In the genomic region with DNA sequence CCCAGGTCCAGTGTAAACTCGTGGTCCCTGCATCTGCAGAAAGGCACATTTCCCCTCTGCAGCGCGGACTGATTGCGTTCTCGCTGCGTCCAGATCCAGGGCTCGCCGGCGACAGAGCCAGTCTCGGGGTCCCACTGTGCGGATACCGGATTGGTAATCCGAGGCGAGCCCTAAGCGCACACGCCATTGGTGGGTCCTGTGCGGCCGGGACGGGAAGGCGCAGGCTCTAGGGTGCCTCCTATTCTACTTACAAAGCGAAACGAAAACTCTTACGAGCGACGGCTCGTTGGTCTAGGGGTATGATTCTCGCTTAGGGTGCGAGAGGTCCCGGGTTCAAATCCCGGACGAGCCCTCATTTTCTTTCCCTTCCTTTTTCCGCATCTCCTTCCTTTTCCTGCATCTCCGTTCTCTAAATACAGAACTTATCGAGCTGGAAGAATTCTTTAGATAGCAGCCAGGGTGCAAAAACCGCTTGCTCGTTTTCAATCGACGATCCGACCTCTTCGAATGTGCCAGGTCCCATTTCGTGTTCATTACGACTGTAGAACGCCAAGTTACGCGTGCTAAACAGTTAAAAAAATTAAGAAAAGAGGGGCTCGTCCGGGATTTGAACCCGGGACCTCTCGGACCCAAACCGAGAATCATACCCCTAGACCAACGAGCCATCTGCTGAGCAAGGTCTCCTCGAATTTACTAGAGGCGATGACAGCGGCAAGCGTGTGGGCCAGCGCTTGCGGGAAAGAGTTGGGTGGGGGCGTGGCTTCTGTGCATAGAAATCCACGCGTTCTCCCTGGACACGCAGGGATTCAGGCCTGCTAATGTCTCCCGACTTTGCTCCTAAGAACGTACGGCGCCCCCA, we compare ENCODE assay signal across 1 cellular context.
A peak's percentile ranks its signal among the peaks of the same experiment; 100 is the strongest.
TF ChIP-seq lines count a peak whose summit lies in the region.

No MANE protein-coding gene starts in this region.

TF ChIP-seq in HepG2, 621 proteins besides CTCF, POLR2A, EP300 and RAD21 (continued from another document and continues in another):
- TF ChIP-seq NR1H2 (CRISPR knock-in tag; IDR thresholded peaks at IDR 0.05; ENCODE audit: borderline replicate concordance, low read depth) (no peak), PLRG1 (conservative IDR thresholded peaks at IDR 0.05) (no peak), ARID2 (CRISPR knock-in tag; IDR thresholded peaks at IDR 0.05; ENCODE audit: borderline replicate concordance) (no peak), DMAP1 (CRISPR knock-in tag; IDR thresholded peaks at IDR 0.05) (no peak), ZBTB25 (CRISPR knock-in tag; IDR thresholded peaks at IDR 0.05) (peak; percentile 67), KLF6 (CRISPR knock-in tag; IDR thresholded peaks at IDR 0.05) (no peak), PTBP1 (IDR thresholded peaks at IDR 0.05; ENCODE audit: low read depth, low read length, poor library complexity, severe bottlenecking) (no peak), ZNF451 (CRISPR knock-in tag; IDR thresholded peaks at IDR 0.05) (peak; percentile 27; the same call in 1 of the 2 replicates), SMAD1 (CRISPR knock-in tag; IDR thresholded peaks at IDR 0.05; ENCODE audit: borderline replicate concordance, low read depth) (no peak), NFE2 (CRISPR knock-in tag; IDR thresholded peaks at IDR 0.05) (no peak), PHF8 (CRISPR knock-in tag; IDR thresholded peaks at IDR 0.05) (peak; percentile 41; the same call in 1 of the 2 replicates), ZNF710 (CRISPR knock-in tag; IDR thresholded peaks at IDR 0.05; ENCODE audit: borderline replicate concordance) (peak; percentile 56), ELF3 (CRISPR knock-in tag; IDR thresholded peaks at IDR 0.05) (peak; percentile 65), ZNF788 (CRISPR knock-in tag; IDR thresholded peaks at IDR 0.05; ENCODE audit: borderline replicate concordance) (peak; percentile 40; the same call in 1 of the 2 replicates), FOXA1 (IDR thresholded peaks at IDR 0.05) (no peak), FOXA1 (CRISPR knock-in tag; IDR thresholded peaks at IDR 0.05) (no peak), SOX5 (CRISPR knock-in tag; IDR thresholded peaks at IDR 0.05; ENCODE audit: borderline replicate concordance) (0 out of 2 replicates have a peak, but pooled peaks have one; percentile 5), CSRNP1 (CRISPR knock-in tag; IDR thresholded peaks at IDR 0.05) (0 out of 2 replicates have a peak, but pooled peaks have one; percentile 8), SALL2 (CRISPR knock-in tag; IDR thresholded peaks at IDR 0.05) (0 out of 2 replicates have a peak, but pooled peaks have one; percentile 10), CENPT (CRISPR knock-in tag; IDR thresholded peaks at IDR 0.05; ENCODE audit: low read depth) (no peak), CHD2 (IDR thresholded peaks at IDR 0.05; ENCODE audit: low read depth, low read length) (no peak), HMGXB4 (CRISPR knock-in tag; IDR thresholded peaks at IDR 0.05; ENCODE audit: borderline replicate concordance in 1 of 2, low read depth in 1 of 2) (peak; percentile 98 to 99), ZNF567 (CRISPR knock-in tag; IDR thresholded peaks at IDR 0.05; ENCODE audit: borderline replicate concordance) (peak; percentile 92; the same call in 1 of the 2 replicates), SATB2 (CRISPR knock-in tag; IDR thresholded peaks at IDR 0.05) (no peak), ZNF251 (CRISPR knock-in tag; IDR thresholded peaks at IDR 0.05) (no peak), ONECUT2 (CRISPR knock-in tag; IDR thresholded peaks at IDR 0.05) (no peak), NPAS2 (CRISPR knock-in tag; IDR thresholded peaks at IDR 0.05; ENCODE audit: borderline replicate concordance) (no peak), NR2C2 (CRISPR knock-in tag; IDR thresholded peaks at IDR 0.05; ENCODE audit: borderline replicate concordance) (no peak), ZNF891 (CRISPR knock-in tag; IDR thresholded peaks at IDR 0.05) (no peak), ATF1 (CRISPR knock-in tag; IDR thresholded peaks at IDR 0.05) (no peak), ZNF329 (CRISPR knock-in tag; IDR thresholded peaks at IDR 0.05; ENCODE audit: low read depth) (no peak), ZSCAN22 (CRISPR knock-in tag; IDR thresholded peaks at IDR 0.05) (no peak), XBP1 (CRISPR knock-in tag; IDR thresholded peaks at IDR 0.05) (no peak), ZNF563 (CRISPR knock-in tag; IDR thresholded peaks at IDR 0.05) (no peak; the same call in 1 of the 2 replicates), SMYD3 (CRISPR knock-in tag; IDR thresholded peaks at IDR 0.05) (no peak), ZNF775 (CRISPR knock-in tag; IDR thresholded peaks at IDR 0.05; ENCODE audit: borderline replicate concordance) (no peak), DNMT1 (CRISPR knock-in tag; IDR thresholded peaks at IDR 0.05) (no peak), ZZZ3 (CRISPR knock-in tag; IDR thresholded peaks at IDR 0.05; ENCODE audit: borderline replicate concordance) (no peak), RCOR2 (CRISPR knock-in tag; IDR thresholded peaks at IDR 0.05) (peak; percentile 64; the same call in 1 of the 2 replicates), MED13 (CRISPR knock-in tag; IDR thresholded peaks at IDR 0.05) (no peak), PHF20 (CRISPR knock-in tag; IDR thresholded peaks at IDR 0.05) (no peak; the same call in 1 of the 2 replicates), EEA1 (CRISPR knock-in tag; IDR thresholded peaks at IDR 0.05; ENCODE audit: borderline replicate concordance) (no peak), ZNF879 (CRISPR knock-in tag; IDR thresholded peaks at IDR 0.05) (no peak)
- TF ChIP-seq, protein P1, sequence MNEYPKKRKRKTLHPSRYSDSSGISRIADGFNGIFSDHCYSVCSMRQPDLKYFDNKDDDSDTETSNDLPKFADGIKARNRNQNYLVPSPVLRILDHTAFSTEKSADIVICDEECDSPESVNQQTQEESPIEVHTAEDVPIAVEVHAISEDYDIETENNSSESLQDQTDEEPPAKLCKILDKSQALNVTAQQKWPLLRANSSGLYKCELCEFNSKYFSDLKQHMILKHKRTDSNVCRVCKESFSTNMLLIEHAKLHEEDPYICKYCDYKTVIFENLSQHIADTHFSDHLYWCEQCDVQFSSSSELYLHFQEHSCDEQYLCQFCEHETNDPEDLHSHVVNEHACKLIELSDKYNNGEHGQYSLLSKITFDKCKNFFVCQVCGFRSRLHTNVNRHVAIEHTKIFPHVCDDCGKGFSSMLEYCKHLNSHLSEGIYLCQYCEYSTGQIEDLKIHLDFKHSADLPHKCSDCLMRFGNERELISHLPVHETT (CRISPR knock-in tag; conservative IDR thresholded peaks at IDR 0.05): 0 out of 2 replicates have a peak, but pooled peaks have one; percentile 17
- TF ChIP-seq, protein P2, sequence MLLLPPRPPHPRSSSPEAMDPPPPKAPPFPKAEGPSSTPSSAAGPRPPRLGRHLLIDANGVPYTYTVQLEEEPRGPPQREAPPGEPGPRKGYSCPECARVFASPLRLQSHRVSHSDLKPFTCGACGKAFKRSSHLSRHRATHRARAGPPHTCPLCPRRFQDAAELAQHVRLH (CRISPR knock-in tag; IDR thresholded peaks at IDR 0.05; ENCODE audit: borderline replicate concordance, low read depth): peak; percentile 14; the same call in 1 of the 2 replicates
- TF ChIP-seq, protein P3, sequence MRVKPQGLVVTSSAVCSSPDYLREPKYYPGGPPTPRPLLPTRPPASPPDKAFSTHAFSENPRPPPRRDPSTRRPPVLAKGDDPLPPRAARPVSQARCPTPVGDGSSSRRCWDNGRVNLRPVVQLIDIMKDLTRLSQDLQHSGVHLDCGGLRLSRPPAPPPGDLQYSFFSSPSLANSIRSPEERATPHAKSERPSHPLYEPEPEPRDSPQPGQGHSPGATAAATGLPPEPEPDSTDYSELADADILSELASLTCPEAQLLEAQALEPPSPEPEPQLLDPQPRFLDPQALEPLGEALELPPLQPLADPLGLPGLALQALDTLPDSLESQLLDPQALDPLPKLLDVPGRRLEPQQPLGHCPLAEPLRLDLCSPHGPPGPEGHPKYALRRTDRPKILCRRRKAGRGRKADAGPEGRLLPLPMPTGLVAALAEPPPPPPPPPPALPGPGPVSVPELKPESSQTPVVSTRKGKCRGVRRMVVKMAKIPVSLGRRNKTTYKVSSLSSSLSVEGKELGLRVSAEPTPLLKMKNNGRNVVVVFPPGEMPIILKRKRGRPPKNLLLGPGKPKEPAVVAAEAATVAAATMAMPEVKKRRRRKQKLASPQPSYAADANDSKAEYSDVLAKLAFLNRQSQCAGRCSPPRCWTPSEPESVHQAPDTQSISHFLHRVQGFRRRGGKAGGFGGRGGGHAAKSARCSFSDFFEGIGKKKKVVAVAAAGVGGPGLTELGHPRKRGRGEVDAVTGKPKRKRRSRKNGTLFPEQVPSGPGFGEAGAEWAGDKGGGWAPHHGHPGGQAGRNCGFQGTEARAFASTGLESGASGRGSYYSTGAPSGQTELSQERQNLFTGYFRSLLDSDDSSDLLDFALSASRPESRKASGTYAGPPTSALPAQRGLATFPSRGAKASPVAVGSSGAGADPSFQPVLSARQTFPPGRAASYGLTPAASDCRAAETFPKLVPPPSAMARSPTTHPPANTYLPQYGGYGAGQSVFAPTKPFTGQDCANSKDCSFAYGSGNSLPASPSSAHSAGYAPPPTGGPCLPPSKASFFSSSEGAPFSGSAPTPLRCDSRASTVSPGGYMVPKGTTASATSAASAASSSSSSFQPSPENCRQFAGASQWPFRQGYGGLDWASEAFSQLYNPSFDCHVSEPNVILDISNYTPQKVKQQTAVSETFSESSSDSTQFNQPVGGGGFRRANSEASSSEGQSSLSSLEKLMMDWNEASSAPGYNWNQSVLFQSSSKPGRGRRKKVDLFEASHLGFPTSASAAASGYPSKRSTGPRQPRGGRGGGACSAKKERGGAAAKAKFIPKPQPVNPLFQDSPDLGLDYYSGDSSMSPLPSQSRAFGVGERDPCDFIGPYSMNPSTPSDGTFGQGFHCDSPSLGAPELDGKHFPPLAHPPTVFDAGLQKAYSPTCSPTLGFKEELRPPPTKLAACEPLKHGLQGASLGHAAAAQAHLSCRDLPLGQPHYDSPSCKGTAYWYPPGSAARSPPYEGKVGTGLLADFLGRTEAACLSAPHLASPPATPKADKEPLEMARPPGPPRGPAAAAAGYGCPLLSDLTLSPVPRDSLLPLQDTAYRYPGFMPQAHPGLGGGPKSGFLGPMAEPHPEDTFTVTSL (CRISPR knock-in tag; IDR thresholded peaks at IDR 0.05; ENCODE audit: borderline replicate concordance): no peak
- TF ChIP-seq, protein P4, sequence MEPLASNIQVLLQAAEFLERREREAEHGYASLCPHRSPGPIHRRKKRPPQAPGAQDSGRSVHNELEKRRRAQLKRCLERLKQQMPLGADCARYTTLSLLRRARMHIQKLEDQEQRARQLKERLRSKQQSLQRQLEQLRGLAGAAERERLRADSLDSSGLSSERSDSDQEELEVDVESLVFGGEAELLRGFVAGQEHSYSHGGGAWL (CRISPR knock-in tag; IDR thresholded peaks at IDR 0.05): no peak
